Comparison of ENCODE assay signal across 10 cellular contexts in genomic region chr2:129499747-129500146, GRCh38.
"Had no signal": no experiment of that assay in that cellular context is flagged by ENCODE, and none has a peak within 500 bp of the region (broad histone marks: within the 10 kb centered on the region; RNA-seq: fewer than 3 reads in every experiment).

No MANE protein-coding gene starts in this region.

- H3K4me1 Mint-ChIP-seq: activated CD4-positive, alpha-beta memory T cell treated with anti-CD3 and anti-CD28 coated beads, Interleukin-2, amount 10 ng/mL, durations not matched to agents 7 days and 5 days had no signal

- H3K27ac ChIP-seq: ascending aorta, coronary artery, VCaP had no signal

- DNase-seq: activated CD4-positive, alpha-beta memory T cell treated with anti-CD3 and anti-CD28 coated beads, Interleukin-2, amount 10 ng/mL, durations not matched to agents 7 days and 5 days; activated CD8-positive, alpha-beta memory T cell treated with anti-CD3 and anti-CD28 coated beads, Interleukin-2, amount 50 U/mL, for 48 hours; effector CD4-positive, alpha-beta T cell; stimulated activated CD4-positive, alpha-beta T cell treated with anti-CD3 and anti-CD28 coated beads, Interleukin-2, amount 100 ng/mL, for 48 hours; stimulated activated naive CD4-positive, alpha-beta T cell treated with Interleukin-2 at 50 U/mL for 16 hours had no signal

- H3K4me1 ChIP-seq: ascending aorta had no signal

- H3K9me3 Mint-ChIP-seq: type B pancreatic cell had no signal

- H3K4me3 ChIP-seq: ascending aorta, coronary artery had no signal

- H3K36me3 Mint-ChIP-seq: type B pancreatic cell had no signal

- H3K9me3 ChIP-seq: ascending aorta had no signal

- FAIRE-seq: endothelial cell of umbilical vein had no signal

- H3K27me3 ChIP-seq: ascending aorta had no signal

- H3K36me3 ChIP-seq: ascending aorta had no signal

- H3K4me3 Mint-ChIP-seq: activated CD4-positive, alpha-beta memory T cell treated with anti-CD3 and anti-CD28 coated beads, Interleukin-2, amount 10 ng/mL, durations not matched to agents 7 days and 5 days; type B pancreatic cell had no signal

- H3K27me3 Mint-ChIP-seq: activated CD4-positive, alpha-beta memory T cell treated with anti-CD3 and anti-CD28 coated beads, Interleukin-2, amount 10 ng/mL, durations not matched to agents 7 days and 5 days had no signal

- H3K27ac Mint-ChIP-seq: activated CD4-positive, alpha-beta memory T cell treated with anti-CD3 and anti-CD28 coated beads, Interleukin-2, amount 10 ng/mL, durations not matched to agents 7 days and 5 days; type B pancreatic cell had no signal
